ENCODE assay signal across 2 cellular contexts in genomic region chr2:196368546-196369225, GRCh38.
TF ChIP-seq lines count a peak whose summit lies in the region.

No MANE protein-coding gene starts in this region.

TF ChIP-seq in HepG2, 621 proteins besides CTCF, POLR2A, EP300 and RAD21:
- TF ChIP-seq ZNF160 (CRISPR knock-in tag; IDR thresholded peaks at IDR 0.05), result peak; percentile 94
- TF ChIP-seq CBX1 (IDR thresholded peaks at IDR 0.05; ENCODE audit: low read depth), result no peak
- TF ChIP-seq ZFP62 (CRISPR knock-in tag; IDR thresholded peaks at IDR 0.05), result no peak

TF ChIP-seq in GM12878, 131 proteins besides CTCF, POLR2A, EP300 and RAD21:
- TF ChIP-seq, protein P1, sequence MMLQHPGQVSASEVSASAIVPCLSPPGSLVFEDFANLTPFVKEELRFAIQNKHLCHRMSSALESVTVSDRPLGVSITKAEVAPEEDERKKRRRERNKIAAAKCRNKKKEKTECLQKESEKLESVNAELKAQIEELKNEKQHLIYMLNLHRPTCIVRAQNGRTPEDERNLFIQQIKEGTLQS (IDR thresholded peaks at IDR 0.05; ENCODE audit: borderline replicate concordance, extremely low read depth, low read depth, low read length), result no peak
- TF ChIP-seq CBX5 (IDR thresholded peaks at IDR 0.05; ENCODE audit: low read depth) (peak; percentile 75; the same call in 1 of the 2 replicates), PAX8 (IDR thresholded peaks at IDR 0.05) (no peak), MXI1 (IDR thresholded peaks at IDR 0.05; ENCODE audit: low read depth, low read length) (no peak), ASH2L (IDR thresholded peaks at IDR 0.05; ENCODE audit: borderline replicate concordance, low read depth) (no peak), SMAD1 (IDR thresholded peaks at IDR 0.05; ENCODE audit: low read depth, partially characterized antibody) (no peak)
